ENCODE assay signal across 15 cellular contexts in the genomic region with DNA sequence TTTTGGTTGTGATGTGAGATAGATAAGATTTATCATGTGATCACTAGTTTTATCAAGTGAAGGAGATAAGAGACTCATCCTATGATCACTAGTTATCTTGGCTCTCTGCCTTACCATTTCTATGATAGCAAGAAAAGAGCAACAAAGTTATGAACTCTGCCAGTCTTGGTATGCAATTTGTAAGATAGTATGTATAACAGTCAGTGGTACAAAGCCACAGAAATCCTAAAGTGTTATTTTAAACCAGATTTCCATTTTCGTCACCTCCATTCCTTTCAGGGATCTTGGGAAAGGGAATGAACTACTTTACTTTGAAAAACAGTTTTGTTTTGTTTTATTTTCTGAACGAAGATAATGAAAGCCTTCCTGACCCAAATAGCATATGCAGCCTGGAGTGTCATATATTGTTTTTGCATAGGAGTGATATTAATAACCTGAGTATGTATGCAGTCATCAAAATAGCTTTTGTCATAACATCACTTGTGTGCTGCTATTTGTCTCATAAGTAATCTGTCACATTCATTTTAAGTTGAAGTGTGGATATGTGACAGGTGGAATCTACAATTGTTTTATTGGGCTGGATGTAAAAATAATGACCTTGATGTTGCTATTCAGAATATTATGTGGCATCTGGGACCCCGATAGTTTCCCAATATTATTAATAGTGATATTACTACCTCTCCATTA. TPM values are rescaled to one million over a fixed set of nuclear protein-coding genes. Genes with fewer than 3 reads are reported as not detected.
A peak's percentile ranks its signal among the peaks of the same experiment; 100 is the strongest.
DNase-seq lines count a peak whose midpoint lies in the region; ATAC-seq and TF ChIP-seq lines count a peak whose summit lies in the region.
"Had no signal": no experiment of that assay in that cellular context is flagged by ENCODE, and none has a peak within 500 bp of the region (broad histone marks: within the 10 kb centered on the region; RNA-seq: fewer than 3 reads in every experiment).

No MANE protein-coding gene starts in this region.

- peaks cover 44% of the 10 kb centered on the region for H3K36me3 Mint-ChIP-seq in HFFc6 (ENCODE audit: low read depth)
- H3K36me3 Mint-ChIP-seq: CD4-positive, alpha-beta memory T cell had no signal

- no peaks in the 10 kb centered on the region for H3K9me3 ChIP-seq in smooth muscle cell (replicated peaks; ENCODE audit: low read depth)
- H3K9me3 ChIP-seq: HAP-1 had no signal

- no peak overlapping the region for H2AFZ ChIP-seq in smooth muscle cell (ENCODE audit: low read depth)

- in situ Hi-C loops in brain microvascular endothelial cell (cut with HindIII; ENCODE audit: low pct_ligation_motif_present, low sequenced_read_pairs) = no loop called here

- 70% methylated on average over 3 of the region's 3 CpGs for WGBS in smooth muscle cell (ENCODE audit: low lambda C conversion rate)

- H3F3A ChIP-seq in smooth muscle cell (ENCODE audit: low read depth) = peaks cover 33% of the 10 kb centered on the region

- peaks cover 70% of the 10 kb centered on the region for H3K4me1 Mint-ChIP-seq in HFFc6 (ENCODE audit: low read depth)
- H3K4me1 Mint-ChIP-seq: CD4-positive, alpha-beta memory T cell had no signal

- peak overlapping the region; percentile 43 for H3K4me2 ChIP-seq in smooth muscle cell

- peak overlapping the region; percentile 12 for H3K9ac ChIP-seq in smooth muscle cell (ENCODE audit: low read depth)

- no peaks in the 10 kb centered on the region for H3K9me3 Mint-ChIP-seq in HFFc6

- H3K27me3 ChIP-seq in brain microvascular endothelial cell (replicated peaks) (no peaks in the 10 kb centered on the region), foreskin keratinocyte (no peaks in the 10 kb centered on the region), smooth muscle cell (ENCODE audit: low read depth) (no peaks in the 10 kb centered on the region)

- TF ChIP-seq CTCF in HFFc6 (IDR thresholded peaks at IDR 0.05) (no peak), brain microvascular endothelial cell (IDR thresholded peaks at IDR 0.05; ENCODE audit: low read depth, low read length, missing control alignments) (no peak), foreskin keratinocyte (conservative IDR thresholded peaks at IDR 0.05) (no peak), smooth muscle cell (IDR thresholded peaks at IDR 0.05; ENCODE audit: borderline replicate concordance, insufficient read depth, poor library complexity, severe bottlenecking) (no peak)

- H3K4me1 ChIP-seq in foreskin keratinocyte (peaks cover 29% of the 10 kb centered on the region), smooth muscle cell (ENCODE audit: low read depth) (peaks cover 20% of the 10 kb centered on the region)

- H3K27ac ChIP-seq in brain microvascular endothelial cell (peak overlapping the region; percentile 22), foreskin keratinocyte (peak overlapping the region; percentile 99), smooth muscle cell (ENCODE audit: low read depth) (peak overlapping the region; percentile 88)
- H3K27ac ChIP-seq: HL-60 had no signal

- DNase-seq in HFFc6 (no peak), brain microvascular endothelial cell (peak; percentile 20), foreskin keratinocyte (no peak), smooth muscle cell (lab: John Stamatoyannopoulos, UW; ENCODE audit: unreplicated experiment) (no peak), HT-29 (ENCODE audit: low spot score) (no peak)
- DNase-seq: Calu3; CD4-positive, alpha-beta memory T cell; NCI-H1417 treated with DMSO at 0.1 percent for 48 hours; NCI-H1930; SHP77 had no signal

- no peaks in the 10 kb centered on the region for H3K27me3 Mint-ChIP-seq in HFFc6 (ENCODE audit: insufficient read depth)
- H3K27me3 Mint-ChIP-seq: CD4-positive, alpha-beta memory T cell had no signal

- H3K79me2 ChIP-seq in smooth muscle cell (ENCODE audit: low read depth) = peaks cover 53% of the 10 kb centered on the region

- peak overlapping the region; percentile 61 for H3K4me3 Mint-ChIP-seq in HFFc6
- H3K4me3 Mint-ChIP-seq: CD4-positive, alpha-beta memory T cell had no signal

- H3K36me3 ChIP-seq in brain microvascular endothelial cell (replicated peaks) = no peaks in the 10 kb centered on the region
- peaks cover 2% of the 10 kb centered on the region for H3K36me3 ChIP-seq in smooth muscle cell (ENCODE audit: low read depth)
- H3K36me3 ChIP-seq: HAP-1 had no signal

- H4K20me1 ChIP-seq in smooth muscle cell (ENCODE audit: low read depth) = peaks cover 11% of the 10 kb centered on the region

- H3K27ac Mint-ChIP-seq in HFFc6 = peak overlapping the region; percentile 78
- H3K27ac Mint-ChIP-seq: CD4-positive, alpha-beta memory T cell had no signal

- ATAC-seq in foreskin keratinocyte = no peak
- ATAC-seq in HG02571 (IDR thresholded peaks at IDR 0.05; ENCODE audit: unreplicated experiment) = no peak
- no peak for ATAC-seq in GM18870 (IDR thresholded peaks at IDR 0.05; ENCODE audit: unreplicated experiment)

- H3K4me3 ChIP-seq in brain microvascular endothelial cell (ENCODE audit: low read depth, low read length) (no peak overlapping the region), smooth muscle cell (no peak overlapping the region)
- H3K4me3 ChIP-seq: HAP-1 had no signal

RNA-seq across cellular contexts. Expression of a gene that starts 35.0 kb away (rescaled TPM):
- 10 to 100 TPM; 31.1 to 59.0 (median 37.1) TPM for total RNA-seq in HFFc6 (2021; fragmentation: NEBNext Ultra II Directional; extraction: Animal tissue kit (Norgen Biotek cat#: 25700))
- total RNA-seq in foreskin keratinocyte (52.5 and 111 TPM in 2 replicates), smooth muscle cell (89.0 and 104 TPM in 2 replicates)
- polyA plus RNA-seq in foreskin keratinocyte (11.9 and 22.2 TPM in 2 replicates), smooth muscle cell (47.0 and 52.3 TPM in 2 replicates)
- total RNA-seq in HT-29 (2014; rRNA removed; shearing (Covaris generic)) = not detected in 2 replicates
- total RNA-seq: Calu3, G401 had no signal
- polyA plus RNA-seq: CD4-positive, alpha-beta memory T cell had no signal

Comparison
In these comparisons a context has a peak if more than half of its experiments do, and no peak if none do; other contexts are left out.
1. H3K27ac ChIP-seq: peak in every context shown above with its lines; median percentile 99 in foreskin keratinocyte; 88 in smooth muscle cell; 22 in brain microvascular endothelial cell.
2. RNA of a gene that starts 35.0 kb away (total RNA-seq): 89.0 to 104 TPM in smooth muscle cell, 52.5 to 111 TPM in foreskin keratinocyte and 31.1 to 59.0 TPM in HFFc6; not detected in HT-29; every median in the first group is over 10 times any median in the second.